ENCODE assay signal across 19 cellular contexts in the genomic region with DNA sequence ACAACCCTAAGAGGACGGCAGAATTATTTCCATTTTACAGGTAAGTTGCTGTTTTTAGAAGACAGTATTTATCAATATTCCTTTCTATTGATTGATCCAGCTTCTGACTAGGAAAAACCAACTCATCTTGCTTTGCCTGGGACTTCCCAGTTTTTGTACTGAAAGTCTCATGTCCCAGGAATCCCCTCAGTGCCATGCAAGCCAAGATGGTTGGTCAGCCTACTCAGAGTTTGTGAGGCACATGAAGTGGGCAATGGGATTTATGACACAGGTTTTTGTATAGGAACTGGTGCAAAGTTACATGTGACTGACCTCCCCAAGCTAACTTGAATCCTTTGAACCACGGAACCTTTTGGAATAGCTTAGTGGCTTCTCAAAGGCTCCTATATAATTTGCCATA. TPM values are rescaled to one million over a fixed set of nuclear protein-coding genes. Genes with fewer than 3 reads are reported as not detected.
DNase-seq lines count a peak whose midpoint lies in the region; ATAC-seq and TF ChIP-seq lines count a peak whose summit lies in the region.
"Had no signal": no experiment of that assay in that cellular context is flagged by ENCODE, and none has a peak within 500 bp of the region (broad histone marks: within the 10 kb centered on the region; RNA-seq: fewer than 3 reads in every experiment).

No MANE protein-coding gene starts in this region.

- TF ChIP-seq POLR2A in IMR-90 (IDR thresholded peaks at IDR 0.05; ENCODE audit: low read depth, low read length), result no peak

- H3K27me3 ChIP-seq in ACC112 (ENCODE audit: insufficient read depth, low read length) (no peaks in the 10 kb centered on the region), IMR-90 (ENCODE audit: control insufficient read depth, insufficient read depth, low read length) (no peaks in the 10 kb centered on the region), left ventricle myocardium inferior (ENCODE audit: low read depth) (no peaks in the 10 kb centered on the region)
- H3K27me3 ChIP-seq: BE2C had no signal

- H3K4me3 ChIP-seq in ACC112 (ENCODE audit: low read depth, low read length), result no peak overlapping the region
- H3K4me3 ChIP-seq in IMR-90 (ENCODE audit: insufficient read depth, low read depth, low read length), result no peak overlapping the region
- H3K4me3 ChIP-seq in fibroblast of mammary gland (ENCODE audit: control insufficient read depth, low read depth, low read length), result no peak overlapping the region
- H3K4me3 ChIP-seq in left ventricle myocardium inferior, result no peak overlapping the region
- H3K4me3 ChIP-seq: SK-N-MC had no signal

- no peak overlapping the region for H2AFZ ChIP-seq in ACC112 (ENCODE audit: low read length, unreplicated experiment)
- no peak overlapping the region for H2AFZ ChIP-seq in IMR-90 (replicated peaks; ENCODE audit: low read length, poor library complexity)

- H3K9me1 ChIP-seq in IMR-90 (ENCODE audit: insufficient read depth, low read length), result peaks cover 30% of the 10 kb centered on the region

- TF ChIP-seq CTCF in IMR-90 (conservative IDR thresholded peaks at IDR 0.05; ENCODE audit: low read depth, low read length) (no peak), fibroblast of mammary gland (conservative IDR thresholded peaks at IDR 0.05; ENCODE audit: control insufficient read depth, insufficient read depth, low read depth, low read length) (no peak), osteocyte (IDR thresholded peaks at IDR 0.05) (no peak), left ventricle myocardium inferior (IDR thresholded peaks at IDR 0.05; ENCODE audit: borderline replicate concordance) (no peak)

- intact Hi-C loops in IMR-90 (cut with micrococcal nuclease), result no loop called here
- intact Hi-C loops in left ventricle myocardium inferior (cut with micrococcal nuclease), result no loop called here

- H3K27ac Mint-ChIP-seq in osteocyte (ENCODE audit: unreplicated experiment), result peak overlapping the region; percentile 33
- H3K27ac Mint-ChIP-seq: CD4-positive, CD25-positive, alpha-beta regulatory T cell had no signal

- peak overlapping the region; percentile 46; the same call in 1 of the 2 replicates for H3K4ac ChIP-seq in IMR-90 (ENCODE audit: low read depth, low read length)

- TF ChIP-seq RAD21 in IMR-90 (IDR thresholded peaks at IDR 0.05; ENCODE audit: low read length), result no peak

- no peak overlapping the region; the same call in 1 of the 2 replicates for H4K91ac ChIP-seq in IMR-90 (ENCODE audit: insufficient read depth, low read depth, low read length)

- no peak overlapping the region for H2BK120ac ChIP-seq in IMR-90 (ENCODE audit: low read depth, low read length)

- H2AK5ac ChIP-seq in IMR-90 (ENCODE audit: low read depth, low read length), result peak overlapping the region; percentile 40; the same call in 1 of the 2 replicates

- no peak overlapping the region for H2BK15ac ChIP-seq in IMR-90 (ENCODE audit: low read depth, low read length)

- H3K36me3 Mint-ChIP-seq in osteocyte (ENCODE audit: unreplicated experiment), result no peaks in the 10 kb centered on the region
- H3K36me3 Mint-ChIP-seq: CD4-positive, CD25-positive, alpha-beta regulatory T cell had no signal

- H3K36me3 ChIP-seq in ACC112 (ENCODE audit: insufficient read depth, low read length) (no peaks in the 10 kb centered on the region), IMR-90 (ENCODE audit: control insufficient read depth, insufficient read depth, low read length) (no peaks in the 10 kb centered on the region), left ventricle myocardium inferior (no peaks in the 10 kb centered on the region)
- H3K36me3 ChIP-seq: BE2C had no signal

- H2AK9ac ChIP-seq in IMR-90 (replicated peaks; ENCODE audit: low read depth, low read length, poor library complexity), result no peak overlapping the region

- POLR2A ChIA-PET in IMR-90 (lab: Charles Lee; ENCODE audit: unreplicated experiment), result no interaction called here

- H3K56ac ChIP-seq in IMR-90 (ENCODE audit: extremely low read depth, insufficient read depth, low read length), result no peak overlapping the region

- H3K79me1 ChIP-seq in IMR-90 (ENCODE audit: low read depth in 1 of 2, low read length in 2 of 2), result peaks cover 22 to 73% of the 10 kb centered on the region in 2 experiments

- peaks cover 79% of the 10 kb centered on the region for H3K79me2 ChIP-seq in ACC112 (ENCODE audit: control insufficient read depth, insufficient read depth, low read length, unreplicated experiment)

- H2BK20ac ChIP-seq in IMR-90 (ENCODE audit: low read depth, low read length), result no peak overlapping the region

- peaks cover 30% of the 10 kb centered on the region for H4K20me1 ChIP-seq in IMR-90 (ENCODE audit: insufficient read depth, low read length)

- H2BK5ac ChIP-seq in IMR-90 (ENCODE audit: low read depth, low read length, poor library complexity, severe bottlenecking), result no peak overlapping the region

- H3K4me1 ChIP-seq in ACC112 (ENCODE audit: control insufficient read depth, insufficient read depth, low read length, unreplicated experiment), result peaks cover 72% of the 10 kb centered on the region
- H3K4me1 ChIP-seq in IMR-90 (ENCODE audit: control insufficient read depth, insufficient read depth, low read length), result peaks cover 27% of the 10 kb centered on the region
- H3K4me1 ChIP-seq in left ventricle myocardium inferior, result peaks cover 62% of the 10 kb centered on the region
- H3K4me1 ChIP-seq: BE2C had no signal

- H3K18ac ChIP-seq in IMR-90 (ENCODE audit: low read depth, low read length), result peak overlapping the region; percentile 56; the same call in 1 of the 2 replicates

- H3K4me2 ChIP-seq in IMR-90 (ENCODE audit: low read depth, low read length), result no peak overlapping the region

- CTCF ChIA-PET in IMR-90 (lab: Yijun Ruan, JAX), result interaction anchor here (1.7 kb wide), 1 partner anchor 21 kb away, joined by 5 read pairs; no protein-coding TSS in a partner anchor

- no CpG with 5 or more reads among the region's 2 CpGs for WGBS in IMR-90 (ENCODE audit: extremely low coverage in 2 of 2, insufficient read length in 1 of 2), 2 experiments

- no peak overlapping the region for H3K23ac ChIP-seq in IMR-90 (ENCODE audit: low read depth, low read length)

- DNase-seq in IMR-90, result peak; percentile 62
- peak; percentile 52 for DNase-seq in fibroblast of mammary gland (ENCODE audit: low read depth)
- no peak for DNase-seq in osteocyte (ENCODE audit: extremely low spot score, unreplicated experiment)
- DNase-seq in NCI-H1092 treated with DMSO at 0.1 percent for 48 hours (lab: John Stamatoyannopoulos, UW), result no peak
- no peak for DNase-seq in left ventricle myocardium inferior
- no peak for DNase-seq in ureter (ENCODE audit: low spot score)
- DNase-seq: 8988T; BE2C; CD4-positive, CD25-positive, alpha-beta regulatory T cell; COR-L47; NCI-H1105 treated with DMSO at 0.1 percent for 48 hours; NCI-H1694; NCI-H2081 treated with DMSO at 0.1 percent for 48 hours; NCI-H748 treated with DMSO at 0.1 percent for 48 hours; OCI-M1; SHP77 had no signal

- no peak overlapping the region for H3K9ac ChIP-seq in IMR-90 (ENCODE audit: low read depth, low read length)

- no peak overlapping the region for H3K4me3 Mint-ChIP-seq in osteocyte (ENCODE audit: unreplicated experiment)
- H3K4me3 Mint-ChIP-seq: CD4-positive, CD25-positive, alpha-beta regulatory T cell had no signal

- H4K5ac ChIP-seq in IMR-90 (ENCODE audit: low read depth, low read length), result no peak overlapping the region

- H3K9me3 Mint-ChIP-seq in osteocyte (ENCODE audit: unreplicated experiment), result no peaks in the 10 kb centered on the region

- H3K27me3 Mint-ChIP-seq in osteocyte (ENCODE audit: unreplicated experiment), result no peaks in the 10 kb centered on the region

- H4K8ac ChIP-seq in IMR-90 (ENCODE audit: low read depth in 2 of 2, low read length in 2 of 2), result no peak overlapping the region

- dilution Hi-C loops in IMR-90 (cut with HindIII; ENCODE audit: low sequenced_read_pairs, unreplicated experiment), result no loop called here

- no peak for ATAC-seq in IMR-90 (ENCODE audit: low read depth)
- no peak for ATAC-seq in HG03342 (IDR thresholded peaks at IDR 0.05; ENCODE audit: unreplicated experiment)

- peaks cover 70% of the 10 kb centered on the region for H3K4me1 Mint-ChIP-seq in osteocyte (ENCODE audit: unreplicated experiment)
- H3K4me1 Mint-ChIP-seq: CD4-positive, CD25-positive, alpha-beta regulatory T cell had no signal

- H3K14ac ChIP-seq in IMR-90 (replicated peaks; ENCODE audit: low read depth, low read length), result peak overlapping the region; percentile 4

- in situ Hi-C loops in IMR-90 (cut with MboI; ENCODE audit: low sequenced_read_pairs), result no loop called here

- no peaks in the 10 kb centered on the region for H3K9me3 ChIP-seq in IMR-90 (ENCODE audit: control insufficient read depth, insufficient read depth, low read length)
- H3K9me3 ChIP-seq in left ventricle myocardium inferior (replicated peaks), result no peaks in the 10 kb centered on the region
- H3K9me3 ChIP-seq: BE2C had no signal

- peak overlapping the region; percentile 57 for H3K27ac ChIP-seq in ACC112 (ENCODE audit: low read depth, low read length)
- no peak overlapping the region for H3K27ac ChIP-seq in IMR-90 (ENCODE audit: insufficient read depth, low read length)
- H3K27ac ChIP-seq in left ventricle myocardium inferior (replicated peaks), result no peak overlapping the region
- H3K27ac ChIP-seq: SK-N-MC had no signal

- no TSS peak for BruUV-seq in IMR-90 (replicated peaks; lab: Mats Ljungman, UMichigan)

TF ChIP-seq in IMR-90, 13 proteins besides CTCF, POLR2A, EP300 and RAD21 (continues in another document):
- TF ChIP-seq MAZ (IDR thresholded peaks at IDR 0.05; ENCODE audit: borderline replicate concordance, low read depth, low read length) (no peak), RCOR1 (IDR thresholded peaks at IDR 0.05; ENCODE audit: insufficient replicate concordance, low read length) (no peak), CHD1 (IDR thresholded peaks at IDR 0.05; ENCODE audit: low read depth, low read length) (no peak), NFE2L2 (IDR thresholded peaks at IDR 0.05; ENCODE audit: low read depth, low read length) (no peak), MXI1 (IDR thresholded peaks at IDR 0.05; ENCODE audit: borderline replicate concordance, low read depth, low read length) (no peak), USF2 (IDR thresholded peaks at IDR 0.05; ENCODE audit: low read depth, low read length) (no peak), RFX5 (IDR thresholded peaks at IDR 0.05; ENCODE audit: low read depth, low read length) (no peak), SMC3 (IDR thresholded peaks at IDR 0.05; ENCODE audit: low read depth, low read length) (no peak)

RNA-seq across cellular contexts. Expression of gene GNG12, which starts 45.5 kb away (rescaled TPM):
- total RNA-seq in IMR-90 (2012; rRNA removed) (132 and 233 TPM in 2 replicates), osteocyte (99.7 and 100 TPM in 2 replicates), left ventricle myocardium inferior (35.1 TPM), ureter (68.4 TPM)
- 74.4 and 92.3 TPM in 2 replicates for polyA plus RNA-seq in IMR-90 (2012; rRNA removed)
- 15.5 and 25.7 TPM in 2 replicates for polyA plus RNA-seq in IMR-90 (2012; cell fraction: cytosol; rRNA removed)
- polyA plus RNA-seq in IMR-90 (2012; cell fraction: nucleus; rRNA removed; ENCODE audit: low replicate concordance), result 4.8 and 43.9 TPM in 2 replicates
- total RNA-seq: CD4-positive, CD25-positive, alpha-beta regulatory T cell had no signal
- polyA plus RNA-seq: CD4-positive, CD25-positive, alpha-beta regulatory T cell had no signal

Comparison
In these comparisons a context has a peak if more than half of its experiments do, and no peak if none do; other contexts are left out.
1. DNase-seq: peak in IMR-90 (single experiment) and fibroblast of mammary gland (single experiment); none in osteocyte (single experiment), NCI-H1092 treated with DMSO at 0.1 percent for 48 hours (single experiment), left ventricle myocardium inferior (single experiment) and ureter (single experiment).